ENCODE assay signal across 26 cellular contexts in genomic region chr5:128169369-128170017, GRCh38.
"Had no signal": no experiment of that assay in that cellular context is flagged by ENCODE, and none has a peak within 500 bp of the region (broad histone marks: within the 10 kb centered on the region; RNA-seq: fewer than 3 reads in every experiment).

No MANE protein-coding gene starts in this region.

- H3K36me3 ChIP-seq: upper lobe of right lung, uterus had no signal

- ATAC-seq: effector memory CD8-positive, alpha-beta T cell; left lobe of liver; sciatic nerve; stimulated activated naive CD8-positive, alpha-beta T cell treated with anti-CD3 and anti-CD28 coated beads, Interleukin-15, amount 100 ng/mL, for 72 hours; upper lobe of right lung had no signal

- H3K4me1 Mint-ChIP-seq: immature natural killer cell; memory B cell; nephron; neural progenitor cell; stimulated activated naive CD8-positive, alpha-beta T cell treated with anti-CD3 and anti-CD28 coated beads, Interleukin-15, amount 100 ng/mL, for 72 hours had no signal

- H3K27ac Mint-ChIP-seq: effector memory CD8-positive, alpha-beta T cell; immature natural killer cell; memory B cell; neural progenitor cell; progenitor cell of endocrine pancreas; stimulated activated naive CD8-positive, alpha-beta T cell treated with anti-CD3 and anti-CD28 coated beads, Interleukin-15, amount 100 ng/mL, for 72 hours had no signal

- H3K4me3 ChIP-seq: esophagus squamous epithelium, lung, neural progenitor cell, smooth muscle cell, suprapubic skin, transverse colon, upper lobe of right lung, uterus had no signal

- H3K27me3 Mint-ChIP-seq: effector memory CD8-positive, alpha-beta T cell; memory B cell; progenitor cell of endocrine pancreas; stimulated activated naive CD8-positive, alpha-beta T cell treated with anti-CD3 and anti-CD28 coated beads, Interleukin-15, amount 100 ng/mL, for 72 hours had no signal

- H3K4me1 ChIP-seq: esophagus squamous epithelium, neural progenitor cell, parathyroid adenoma, suprapubic skin, transverse colon, upper lobe of right lung, uterus had no signal

- DNase-seq: cortex of kidney; effector memory CD8-positive, alpha-beta T cell; erythroblast; esophagus squamous epithelium; hypothalamus; immature natural killer cell; islet precursor cell; stimulated activated CD4-positive, alpha-beta T cell treated with anti-CD3 and anti-CD28 coated beads, Interleukin-12 subunit alpha, Interleukin-12 subunit beta, amount 100 ng/mL, for 4 hours; stimulated activated CD4-positive, alpha-beta T cell treated with anti-CD3 and anti-CD28 coated beads, Interleukin-1b, Interleukin-23, amount 100 ng/mL, for 48 hours; stimulated activated CD4-positive, alpha-beta T cell treated with anti-CD3 and anti-CD28 coated beads, Interleukin-4, amount 100 ng/mL, for 1 hour; stimulated activated CD8-positive, alpha-beta memory T cell treated with anti-CD3 and anti-CD28 coated beads, Interleukin-4, amount 100 ng/mL, for 48 hours; stimulated activated naive CD4-positive, alpha-beta T cell; stimulated activated naive CD8-positive, alpha-beta T cell treated with anti-CD3 and anti-CD28 coated beads, Interleukin-15, amount 100 ng/mL, for 72 hours; transverse colon; upper lobe of right lung; uterus had no signal

- H3K9me3 ChIP-seq: esophagus squamous epithelium, suprapubic skin, transverse colon, upper lobe of right lung, uterus had no signal

- H3K4me3 Mint-ChIP-seq: effector memory CD8-positive, alpha-beta T cell; immature natural killer cell; memory B cell; nephron; neural progenitor cell; stimulated activated naive CD8-positive, alpha-beta T cell treated with anti-CD3 and anti-CD28 coated beads, Interleukin-15, amount 100 ng/mL, for 72 hours had no signal

- H3K27ac ChIP-seq: esophagus squamous epithelium, neural progenitor cell, parathyroid adenoma, suprapubic skin, transverse colon, upper lobe of right lung, uterus had no signal
